ENCODE assay signal across 8 cellular contexts in genomic region chr7:97971990-97972943, GRCh38. TPM values are rescaled to one million over a fixed set of nuclear protein-coding genes. Genes with fewer than 3 reads are reported as not detected.
DNase-seq lines count a peak whose midpoint lies in the region; ATAC-seq and TF ChIP-seq lines count a peak whose summit lies in the region.

No MANE protein-coding gene starts in this region.

- peak overlapping the region; percentile 92 for H3K9ac ChIP-seq in BLaER1

- H3K4me3 ChIP-seq in BLaER1 (peak overlapping the region; percentile 91), right lobe of liver (peak overlapping the region; percentile 95 to 100 (median 100))

- H3K9me3 ChIP-seq in BLaER1, result no peaks in the 10 kb centered on the region
- no peaks in the 10 kb centered on the region for H3K9me3 ChIP-seq in right lobe of liver

- H3K27me3 ChIP-seq in BLaER1, result no peaks in the 10 kb centered on the region
- H3K27me3 ChIP-seq in right lobe of liver, result no peaks in the 10 kb centered on the region

- H3K9me3 Mint-ChIP-seq in dendritic cell treated with granulocyte-macrophage colony-stimulating factor and Interleukin-4, amounts not matched to agents 40 ng/mL and 50 ng/mL, for 4 days, result peaks cover 8% of the 10 kb centered on the region

- peak in 3 of 4 donors; percentile 21 to 33 (median 23) for TF ChIP-seq CTCF in right lobe of liver (IDR thresholded peaks at IDR 0.05)

- H3K27ac Mint-ChIP-seq in dendritic cell treated with granulocyte-macrophage colony-stimulating factor and Interleukin-4, amounts not matched to agents 40 ng/mL and 50 ng/mL, for 4 days, result peak overlapping the region; percentile 86

- peaks cover 26% of the 10 kb centered on the region for H3K36me3 Mint-ChIP-seq in dendritic cell treated with granulocyte-macrophage colony-stimulating factor and Interleukin-4, amounts not matched to agents 40 ng/mL and 50 ng/mL, for 4 days (ENCODE audit: low read depth)

- peak overlapping the region; percentile 79 for H3K4me2 ChIP-seq in BLaER1

- peak overlapping the region; percentile 80 for H3K4me3 Mint-ChIP-seq in dendritic cell treated with granulocyte-macrophage colony-stimulating factor and Interleukin-4, amounts not matched to agents 40 ng/mL and 50 ng/mL, for 4 days

- H3K27me3 Mint-ChIP-seq in dendritic cell treated with granulocyte-macrophage colony-stimulating factor and Interleukin-4, amounts not matched to agents 40 ng/mL and 50 ng/mL, for 4 days, result peaks cover 9% of the 10 kb centered on the region

- 0 out of 2 replicates have a peak, but pooled peaks cover 10% of the 10 kb centered on the region for H4K20me1 ChIP-seq in BLaER1

- intact Hi-C loops in dendritic cell treated with granulocyte-macrophage colony-stimulating factor and Interleukin-4, amounts not matched to agents 40 ng/mL and 50 ng/mL, for 4 days (cut with micrococcal nuclease), result loop anchor here (5.0 kb wide), 1 partner anchor 855 kb away; the partner anchor contains the start of gene SDHAF3
- intact Hi-C loops in right lobe of liver (cut with DNase I), result no loop called here

- 14% methylated on average over 26 of the region's 63 CpGs for WGBS in right lobe of liver (ENCODE audit: insufficient coverage, low coverage, low lambda C conversion rate, missing lambda C conversion rate)

- peak; percentile 98 for ATAC-seq in GM19043 (IDR thresholded peaks at IDR 0.05; ENCODE audit: low read depth, unreplicated experiment)
- ATAC-seq in HG03342 (IDR thresholded peaks at IDR 0.05; ENCODE audit: unreplicated experiment), result peak; percentile 98
- ATAC-seq in right lobe of liver, result peak; percentile 96 to 98 (median 98)

- peak; percentile 51 for TF ChIP-seq POLR2A in right lobe of liver (IDR thresholded peaks at IDR 0.05)

- peak overlapping the region; percentile 90 for H3K27ac ChIP-seq in BLaER1
- H3K27ac ChIP-seq in right lobe of liver, result peak overlapping the region; percentile 29 to 55 (median 54)

- H3K4me1 Mint-ChIP-seq in dendritic cell treated with granulocyte-macrophage colony-stimulating factor and Interleukin-4, amounts not matched to agents 40 ng/mL and 50 ng/mL, for 4 days (ENCODE audit: low read depth), result peaks cover 17% of the 10 kb centered on the region

- H3K4me1 ChIP-seq in BLaER1, result peaks cover 14% of the 10 kb centered on the region
- no peaks in the 10 kb centered on the region for H3K4me1 ChIP-seq in right lobe of liver

- peak; percentile 67 for DNase-seq in NCI-H510A (lab: John Stamatoyannopoulos, UW)
- DNase-seq in activated CD4-positive, alpha-beta T cell treated with anti-CD3 and anti-CD28 coated beads, Interleukin-2, amount 50 U/mL, for 1 hour, result peak; percentile 80
- peak; percentile 81 to 86 (median 84) for DNase-seq in right lobe of liver
- peak; percentile 80 to 83 for DNase-seq in stimulated activated CD4-positive, alpha-beta T cell treated with anti-CD3 and anti-CD28 coated beads, Interleukin-4, amount 100 ng/mL, for 4 hours

- H3K36me3 ChIP-seq in BLaER1 (peaks cover 25% of the 10 kb centered on the region), right lobe of liver (no peaks in the 10 kb centered on the region)

RNA-seq across cellular contexts. Expression of gene OCM2, which starts 17.7 kb away (rescaled TPM):
- total RNA-seq in right lobe of liver, result not detected

Comparison
In these comparisons a context has a peak if more than half of its experiments do, and no peak if none do; other contexts are left out.
1. Peak in every context shown above with its lines: DNase-seq, ATAC-seq, H3K4me3 ChIP-seq and H3K27ac ChIP-seq.